8 cellular contexts compared by ENCODE assay signal in the genomic region with DNA sequence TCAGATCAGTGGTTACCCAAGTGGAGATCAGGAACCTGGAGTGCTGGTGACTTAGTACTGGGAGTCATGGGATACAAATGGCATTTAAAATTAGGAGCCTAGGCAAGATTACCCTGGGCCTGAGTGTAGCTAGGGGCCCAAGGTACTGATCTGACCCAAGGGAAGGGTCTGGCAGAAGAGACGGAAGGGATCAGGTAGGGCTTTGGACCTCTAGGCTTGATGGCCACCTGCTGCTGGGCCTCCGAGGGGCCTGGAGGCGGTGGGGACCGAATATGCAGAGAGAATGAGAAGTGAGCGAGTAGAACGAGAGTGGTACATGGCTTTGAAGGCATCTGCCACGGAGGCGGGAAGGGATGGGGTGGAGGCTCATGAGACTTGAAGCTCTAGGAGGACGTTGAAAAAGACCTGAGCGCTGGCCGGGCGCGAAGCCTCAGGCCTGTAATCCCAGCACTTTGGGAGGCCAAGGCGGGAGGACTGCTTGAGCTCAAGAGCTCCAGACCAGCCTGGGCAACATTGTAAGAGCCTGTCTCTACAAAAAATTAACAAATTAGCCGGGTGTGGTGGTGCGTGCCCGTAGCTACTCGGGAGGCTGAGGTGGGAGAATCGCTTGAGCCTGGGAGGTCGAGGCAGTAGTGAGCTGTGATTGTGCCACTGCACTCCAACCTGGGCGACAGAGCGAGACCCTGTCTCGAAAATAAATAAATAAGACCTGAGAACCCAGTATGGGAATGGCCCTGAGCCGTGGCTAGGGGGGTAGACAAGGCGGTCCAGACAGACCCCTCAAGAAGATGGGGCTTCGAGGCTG. TPM values are rescaled to one million over a fixed set of nuclear protein-coding genes. Genes with fewer than 3 reads are reported as not detected.
A peak's percentile ranks its signal among the peaks of the same experiment; 100 is the strongest.
DNase-seq lines count a peak whose midpoint lies in the region; ATAC-seq and TF ChIP-seq lines count a peak whose summit lies in the region.

No MANE protein-coding gene starts in this region.

- H3K27ac ChIP-seq in gastrocnemius medialis = peak overlapping the region; percentile 86 to 98 (median 93)

- POLR2A ChIA-PET in T-cell (lab: Charles Lee) = no interaction called here

- CTCF ChIA-PET in T-cell (lab: Charles Lee) = interaction anchor here in 1 of 2 donors (0.6 to 1.5 kb wide), 3 partner anchors 9 to 34 kb away, joined by 3 to 4 read pairs (median 3); no protein-coding TSS in a partner anchor

- H3K4me3 ChIP-seq in fibroblast of pulmonary artery (replicated peaks; ENCODE audit: low read depth, low read length) (peak overlapping the region; percentile 94), gastrocnemius medialis (peak overlapping the region; percentile 76 to 87 (median 78))

- peaks cover 33 to 36% (median 35%) of the 10 kb centered on the region in 3 donors for H3K4me1 Mint-ChIP-seq in T-cell

- H3K4me3 Mint-ChIP-seq in T-cell = peak overlapping the region; percentile 97 to 99 (median 98)

- no peak for TF ChIP-seq POLR2A in gastrocnemius medialis (IDR thresholded peaks at IDR 0.05)

- ATAC-seq in GM18907 (IDR thresholded peaks at IDR 0.05; ENCODE audit: unreplicated experiment) = peak; percentile 7
- no peak for ATAC-seq in T-cell (replicated peaks in 1 of 4)
- ATAC-seq in gastrocnemius medialis = no peak
- no peak for ATAC-seq in GM18502 (IDR thresholded peaks at IDR 0.05; ENCODE audit: poor library complexity, unreplicated experiment)

- H3K27ac Mint-ChIP-seq in T-cell = peak overlapping the region; percentile 94 to 95

- peaks cover 0 to 2% of the 10 kb centered on the region in 2 donors for H3K36me3 ChIP-seq in gastrocnemius medialis

- H3K9me3 ChIP-seq in gastrocnemius medialis = no peaks in the 10 kb centered on the region

- in situ Hi-C loops in gastrocnemius medialis (cut with MboI; ENCODE audit: low sequenced_read_pairs in 4 of 4) = no loop called here

- intact Hi-C loops in gastrocnemius medialis (cut with DNase I; ENCODE audit: low total_unique reads) = loop anchor here (5.0 kb wide), 1 partner anchor 272 kb away; no protein-coding TSS in a partner anchor

- no peaks in the 10 kb centered on the region for H3K9me3 Mint-ChIP-seq in T-cell

- H3K36me3 Mint-ChIP-seq in T-cell = peaks cover 3% of the 10 kb centered on the region

- peaks cover 0 to 12% of the 10 kb centered on the region in 2 donors for H3K4me1 ChIP-seq in gastrocnemius medialis

- H3K27me3 ChIP-seq in gastrocnemius medialis = no peaks in the 10 kb centered on the region

- DNase-seq in T-cell (no peak), fibroblast of pulmonary artery (ENCODE audit: low read depth) (no peak), gastrocnemius medialis (no peak), NCI-H510A treated with DMSO at 0.1 percent for 48 hours (lab: John Stamatoyannopoulos, UW) (no peak), T1000 (lab: John Stamatoyannopoulos, UW) (no peak), NCI-H2227 (lab: John Stamatoyannopoulos, UW; ENCODE audit: unreplicated experiment) (no peak)

- H3K27me3 Mint-ChIP-seq in T-cell = no peaks in the 10 kb centered on the region

- no peak for TF ChIP-seq CTCF in fibroblast of pulmonary artery (IDR thresholded peaks at IDR 0.05; ENCODE audit: low read length, missing control alignments)
- TF ChIP-seq CTCF in gastrocnemius medialis (IDR thresholded peaks at IDR 0.05 in 4 of 5, conservative IDR thresholded peaks at IDR 0.05 in 1 of 5) = no peak

RNA-seq across cellular contexts. Expression of a gene that starts 0.6 kb away (rescaled TPM):
- total RNA-seq in T-cell (10 to 100 TPM; 72.0 to 82.5 (median 79.4) TPM), gastrocnemius medialis (10 to 100 TPM; 16.8 to 24.8 (median 20.5) TPM)

RNA-seq across cellular contexts. Expression of a gene that starts 23.1 kb away (rescaled TPM):
- total RNA-seq in T-cell (10 to 100 TPM; 22.1 to 55.4 (median 50.2) TPM), gastrocnemius medialis (10 to 100 TPM in 3 of 4 donors, 1 to 10 TPM in 1; 8.5 to 33.2 (median 23.3) TPM)

RNA-seq across cellular contexts. Expression of a gene that starts 32.7 kb away (rescaled TPM):
- total RNA-seq in T-cell (under 1 TPM in 4 of 5 donors, not detected in 1; 0.16 to 0.79 (median 0.66) TPM), gastrocnemius medialis (under 1 TPM in 2 of 4 donors, not detected in 2; 0.20 to 0.22 TPM)

RNA-seq across cellular contexts. Expression of a gene that starts 35.4 kb away (rescaled TPM):
- 10 to 100 TPM; 28.3 to 69.2 (median 62.2) TPM for total RNA-seq in T-cell
- 10 to 100 TPM in 1 of 4 donors, 1 to 10 TPM in 3; 5.2 to 10.8 (median 6.3) TPM for total RNA-seq in gastrocnemius medialis
